ENCODE assay signal across 33 cellular contexts in genomic region chr1:115783311-115783710, GRCh38. TPM values are rescaled to one million over a fixed set of nuclear protein-coding genes. Genes with fewer than 3 reads are reported as not detected.
DNase-seq lines count a peak whose midpoint lies in the region; ATAC-seq and TF ChIP-seq lines count a peak whose summit lies in the region.
"Had no signal": no experiment of that assay in that cellular context is flagged by ENCODE, and none has a peak within 500 bp of the region (broad histone marks: within the 10 kb centered on the region; RNA-seq: fewer than 3 reads in every experiment).

No MANE protein-coding gene starts in this region.

- H3K27me3 ChIP-seq in RWPE2 (ENCODE audit: insufficient read depth, poor library complexity, severe bottlenecking) (no peaks in the 10 kb centered on the region), hepatocyte (no peaks in the 10 kb centered on the region), skeletal muscle satellite cell (ENCODE audit: control insufficient read depth, insufficient read depth, low read length) (no peaks in the 10 kb centered on the region)
- H3K27me3 ChIP-seq: BLaER1 treated with 17β-estradiol and CSF1 and Interleukin-3, amounts not matched to agents 10 nM and 100 nM; MG63; right lobe of liver; tibial artery had no signal

- H3K4me3 ChIP-seq in RWPE2 (ENCODE audit: severe bottlenecking) (no peak overlapping the region), hepatocyte (no peak overlapping the region), skeletal muscle satellite cell (ENCODE audit: low read length) (no peak overlapping the region)
- H3K4me3 ChIP-seq: adrenal gland; BLaER1 treated with 17β-estradiol and CSF1 and Interleukin-3, amounts not matched to agents 10 nM and 100 nM; GM12878; HAP-1; MG63; right lobe of liver; tibial artery had no signal

- H3K27ac ChIP-seq in RWPE2 (ENCODE audit: poor library complexity, severe bottlenecking) (peak overlapping the region; percentile 99), hepatocyte (peak overlapping the region; percentile 67)
- H3K27ac ChIP-seq: adrenal gland, right lobe of liver had no signal

- no peak overlapping the region for H3K4me2 ChIP-seq in hepatocyte
- peak overlapping the region; percentile 80 for H3K4me2 ChIP-seq in skeletal muscle satellite cell (ENCODE audit: low read length)

- DNase-seq in HFFc6 (no peak), RWPE2 (ENCODE audit: low spot score) (no peak), hepatocyte (ENCODE audit: low spot score) (no peak), GM13977 (ENCODE audit: low spot score) (no peak)
- DNase-seq: activated CD4-positive, alpha-beta memory T cell treated with anti-CD3 and anti-CD28 coated beads, Interleukin-2, amount 10 ng/mL, durations not matched to agents 7 days and 5 days; activated CD8-positive, alpha-beta memory T cell treated with anti-CD3 and anti-CD28 coated beads, Interleukin-2, amount 50 U/mL, for 4 hours; activated naive CD4-positive, alpha-beta T cell treated with anti-CD3 and anti-CD28 coated beads for 36 hours; adrenal gland; hypothalamus; KBM-7; NCI-H1417; NCI-H2081; NCI-H526; OCI-M1; posterior cingulate gyrus; right lobe of liver; Right ventricle myocardium superior; stimulated activated CD4-positive, alpha-beta T cell treated with anti-CD3 and anti-CD28 coated beads, Interleukin-4, amount 100 ng/mL, for 1 hour; tibial artery had no signal

- H3K36me3 ChIP-seq in RWPE2 (ENCODE audit: low read depth) (no peaks in the 10 kb centered on the region), hepatocyte (replicated peaks; ENCODE audit: insufficient read depth, low read depth) (no peaks in the 10 kb centered on the region), skeletal muscle satellite cell (ENCODE audit: insufficient read depth, low read length) (no peaks in the 10 kb centered on the region)
- H3K36me3 ChIP-seq: adrenal gland; BLaER1 treated with 17β-estradiol and CSF1 and Interleukin-3, amounts not matched to agents 10 nM and 100 nM; HAP-1; MG63; right lobe of liver; tibial artery had no signal

- H3K4me1 ChIP-seq in RWPE2 (ENCODE audit: insufficient read depth, poor library complexity, severe bottlenecking), result peaks cover 42% of the 10 kb centered on the region
- H3K4me1 ChIP-seq in hepatocyte (ENCODE audit: insufficient read depth), result peaks cover 18% of the 10 kb centered on the region
- peaks cover 30% of the 10 kb centered on the region for H3K4me1 ChIP-seq in skeletal muscle satellite cell (ENCODE audit: control insufficient read depth, insufficient read depth, low read length)
- H3K4me1 ChIP-seq: adrenal gland, HAP-1, right lobe of liver had no signal

- peaks cover 7% of the 10 kb centered on the region for H3K27me3 Mint-ChIP-seq in HFFc6 (ENCODE audit: insufficient read depth)

- H4K20me1 ChIP-seq in hepatocyte (ENCODE audit: insufficient read depth, poor library complexity, severe bottlenecking), result no peaks in the 10 kb centered on the region
- H4K20me1 ChIP-seq: BLaER1 treated with 17β-estradiol and CSF1 and Interleukin-3, amounts not matched to agents 10 nM and 100 nM had no signal

- H3K9me2 ChIP-seq in hepatocyte (replicated peaks; ENCODE audit: insufficient read depth), result no peaks in the 10 kb centered on the region

- H3K79me2 ChIP-seq in hepatocyte, result no peaks in the 10 kb centered on the region

- TF ChIP-seq CTCF in HFFc6 (IDR thresholded peaks at IDR 0.05) (no peak), RWPE2 (IDR thresholded peaks at IDR 0.05; ENCODE audit: poor library complexity, severe bottlenecking) (no peak), hepatocyte (IDR thresholded peaks at IDR 0.05; ENCODE audit: poor library complexity) (no peak), GM13977 (IDR thresholded peaks at IDR 0.05; ENCODE audit: extremely low read depth, insufficient read depth, missing control alignments) (no peak)

- peak overlapping the region; percentile 95 for H3K27ac Mint-ChIP-seq in HFFc6
- H3K27ac Mint-ChIP-seq: activated CD4-positive, alpha-beta memory T cell treated with anti-CD3 and anti-CD28 coated beads, Interleukin-2, amount 10 ng/mL, durations not matched to agents 7 days and 5 days; activated naive CD4-positive, alpha-beta T cell treated with anti-CD3 and anti-CD28 coated beads for 36 hours had no signal

- H3K36me3 Mint-ChIP-seq in HFFc6 (ENCODE audit: low read depth), result no peaks in the 10 kb centered on the region
- H3K36me3 Mint-ChIP-seq: brain had no signal

- H2AFZ ChIP-seq in hepatocyte, result no peak overlapping the region

- ATAC-seq in RWPE2 (ENCODE audit: low read depth) (peak; percentile 26), GM21737 (IDR thresholded peaks at IDR 0.05; ENCODE audit: unreplicated experiment) (no peak), HG03135 (IDR thresholded peaks at IDR 0.05; ENCODE audit: unreplicated experiment) (no peak)
- ATAC-seq: activated CD4-positive, CD25-positive, alpha-beta regulatory T cell treated with anti-CD3 and anti-CD28 coated beads, Interleukin-2, amount 50 U/mL, for 24 hours; GM12878; right lobe of liver had no signal

- H3K9me3 ChIP-seq in RWPE2 (ENCODE audit: severe bottlenecking) (peaks cover 5% of the 10 kb centered on the region), hepatocyte (ENCODE audit: low read depth) (no peaks in the 10 kb centered on the region), skeletal muscle satellite cell (replicated peaks; ENCODE audit: low read length) (no peaks in the 10 kb centered on the region)
- H3K9me3 ChIP-seq: adrenal gland, HAP-1, right lobe of liver, tibial artery had no signal

- H3K9me3 Mint-ChIP-seq in HFFc6, result peaks cover 10% of the 10 kb centered on the region; the same call in 1 of the 2 replicates
- H3K9me3 Mint-ChIP-seq: activated CD4-positive, alpha-beta memory T cell treated with anti-CD3 and anti-CD28 coated beads, Interleukin-2, amount 10 ng/mL, durations not matched to agents 7 days and 5 days had no signal

- in situ Hi-C loops in GM13977 (cut with MboI; ENCODE audit: low pct_unique_long_range_greater_than_20kb, low sequenced_read_pairs, unreplicated experiment), result no loop called here

- no peak overlapping the region for H3K9ac ChIP-seq in skeletal muscle satellite cell (ENCODE audit: low read depth, low read length)
- H3K9ac ChIP-seq: BLaER1 treated with 17β-estradiol and CSF1 and Interleukin-3, amounts not matched to agents 10 nM and 100 nM had no signal

- no peak overlapping the region for H3K4me3 Mint-ChIP-seq in HFFc6
- H3K4me3 Mint-ChIP-seq: activated CD4-positive, alpha-beta memory T cell treated with anti-CD3 and anti-CD28 coated beads, Interleukin-2, amount 10 ng/mL, durations not matched to agents 7 days and 5 days; activated naive CD4-positive, alpha-beta T cell treated with anti-CD3 and anti-CD28 coated beads for 36 hours; brain; neural crest cell had no signal

- peaks cover 35% of the 10 kb centered on the region for H3K4me1 Mint-ChIP-seq in HFFc6 (ENCODE audit: low read depth)
- H3K4me1 Mint-ChIP-seq: activated CD4-positive, alpha-beta memory T cell treated with anti-CD3 and anti-CD28 coated beads, Interleukin-2, amount 10 ng/mL, durations not matched to agents 7 days and 5 days; brain; neural crest cell had no signal

RNA-seq across cellular contexts. Expression of gene CASQ2, which starts 14.8 kb away (rescaled TPM):
- total RNA-seq in HFFc6 (2021; fragmentation: NEBNext Ultra II Directional; extraction: Animal tissue kit (Norgen Biotek cat#: 25700)), result not detected
- total RNA-seq in hepatocyte, result 0.08 TPM in 1 of 2 replicates, not detected in the other
- not detected in 2 replicates for polyA plus RNA-seq in hepatocyte
- under 0.01 and 15.5 TPM in 2 replicates for total RNA-seq in skeletal muscle satellite cell (2012; rRNA removed)
- total RNA-seq: activated CD4-positive, alpha-beta memory T cell treated with anti-CD3 and anti-CD28 coated beads, Interleukin-2, amount 10 ng/mL, durations not matched to agents 7 days and 5 days; activated naive CD4-positive, alpha-beta T cell treated with anti-CD3 and anti-CD28 coated beads for 36 hours; dermis microvascular lymphatic vessel endothelial cell; fibroblast of lung; GM12878; T-helper 2 cell treated with Interferon-gamma antibody and Interleukin-4, amounts not matched to agents 100 ng/mL and 5 ng/mL, for 36 hours had no signal
- polyA plus RNA-seq: AG04450, GM12878 had no signal

RNA-seq across cellular contexts. Expression of gene NHLH2, which starts 57.6 kb away (rescaled TPM):
- total RNA-seq in HFFc6 (2021; fragmentation: NEBNext Ultra II Directional; extraction: Animal tissue kit (Norgen Biotek cat#: 25700)), result not detected
- not detected in 2 replicates for total RNA-seq in hepatocyte
- 0.02 and 0.49 TPM in 2 replicates for polyA plus RNA-seq in hepatocyte
- total RNA-seq in skeletal muscle satellite cell (2012; rRNA removed), result 0.22 TPM in 1 of 2 replicates, not detected in the other
- total RNA-seq: activated CD4-positive, alpha-beta memory T cell treated with anti-CD3 and anti-CD28 coated beads, Interleukin-2, amount 10 ng/mL, durations not matched to agents 7 days and 5 days; activated naive CD4-positive, alpha-beta T cell treated with anti-CD3 and anti-CD28 coated beads for 36 hours; adrenal gland; dermis microvascular lymphatic vessel endothelial cell; fibroblast of lung; GM12878; right lobe of liver; Right ventricle myocardium superior; T-helper 2 cell treated with Interferon-gamma antibody and Interleukin-4, amounts not matched to agents 100 ng/mL and 5 ng/mL, for 36 hours had no signal
- polyA plus RNA-seq: adrenal gland, AG04450, fibroblast of lung had no signal
